ENCODE assay signal across 10 cellular contexts in genomic region chr2:174599310-174599941, GRCh38. TPM values are rescaled to one million over a fixed set of nuclear protein-coding genes. Genes with fewer than 3 reads are reported as not detected.
DNase-seq lines count a peak whose midpoint lies in the region; ATAC-seq and TF ChIP-seq lines count a peak whose summit lies in the region.
"Had no signal": no experiment of that assay in that cellular context is flagged by ENCODE, and none has a peak within 500 bp of the region (broad histone marks: within the 10 kb centered on the region; RNA-seq: fewer than 3 reads in every experiment).

No MANE protein-coding gene starts in this region.

- no peak for TF ChIP-seq POLR2A in Peyer's patch (IDR thresholded peaks at IDR 0.05)

- no peak overlapping the region for H3K4me3 ChIP-seq in Peyer's patch

- no peak for TF ChIP-seq CTCF in Peyer's patch (IDR thresholded peaks at IDR 0.05)

- H3K27ac ChIP-seq in Peyer's patch (peak overlapping the region; percentile 39 to 93 (median 67)), temporal lobe (ENCODE audit: low read depth, low read length) (peak overlapping the region; percentile 33)

- peaks cover 78% of the 10 kb centered on the region for H3K4me1 Mint-ChIP-seq in activated T-cell treated with anti-CD3 and anti-CD28 coated beads, Interleukin-2, amount 50 U/mL, for 72 hours (ENCODE audit: low read depth)
- H3K4me1 Mint-ChIP-seq in immature natural killer cell = peaks cover 60 to 70% of the 10 kb centered on the region in 2 donors

- H3K27ac Mint-ChIP-seq in activated T-cell treated with anti-CD3 and anti-CD28 coated beads, Interleukin-2, amount 50 U/mL, for 72 hours = peak overlapping the region; percentile 94
- H3K27ac Mint-ChIP-seq in immature natural killer cell = peak overlapping the region; percentile 91 to 99 (median 98)

- H3K9me3 Mint-ChIP-seq in activated T-cell treated with anti-CD3 and anti-CD28 coated beads, Interleukin-2, amount 50 U/mL, for 72 hours = peaks cover 3 to 7% of the 10 kb centered on the region in 2 donors
- H3K9me3 Mint-ChIP-seq in immature natural killer cell = no peaks in the 10 kb centered on the region

- no peaks in the 10 kb centered on the region for H3K9me3 ChIP-seq in Peyer's patch

- H3K36me3 Mint-ChIP-seq in activated T-cell treated with anti-CD3 and anti-CD28 coated beads, Interleukin-2, amount 50 U/mL, for 72 hours (ENCODE audit: insufficient read depth in 2 of 2) = peaks cover 16 to 25% of the 10 kb centered on the region in 2 donors
- H3K36me3 Mint-ChIP-seq in immature natural killer cell = peaks cover 10 to 24% (median 22%) of the 10 kb centered on the region in 3 donors

- H3K36me3 ChIP-seq in Peyer's patch = no peaks in the 10 kb centered on the region

- peak overlapping the region; percentile 79 to 85 for H3K4me3 Mint-ChIP-seq in activated T-cell treated with anti-CD3 and anti-CD28 coated beads, Interleukin-2, amount 50 U/mL, for 72 hours
- H3K4me3 Mint-ChIP-seq in immature natural killer cell = peak overlapping the region; percentile 20 to 99 (median 94)

- peaks cover 0 to 13% (median 6%) of the 10 kb centered on the region in 4 donors for H3K4me1 ChIP-seq in Peyer's patch

- no peak for ATAC-seq in activated T-cell treated with anti-CD3 and anti-CD28 coated beads, Interleukin-2, amount 50 U/mL, for 72 hours (replicated peaks in 1 of 2)

- no peak for DNase-seq in activated T-cell treated with anti-CD3 and anti-CD28 coated beads, Interleukin-2, amount 50 U/mL, for 72 hours
- DNase-seq in activated T-cell treated with anti-CD3 and anti-CD28 coated beads for 4 hours (no peak), Peyer's patch (no peak), immature natural killer cell (no peak), globus pallidus (ENCODE audit: low spot score) (no peak), GDM1 (lab: John Stamatoyannopoulos, UW) (no peak), NOMO-1 treated with DMSO at 0.1 percent for 48 hours (lab: John Stamatoyannopoulos, UW; ENCODE audit: unreplicated experiment) (no peak)
- DNase-seq: NCI-H187 treated with DMSO at 0.1 percent for 48 hours; stimulated activated CD4-positive, alpha-beta T cell treated with anti-CD3 and anti-CD28 coated beads, Interleukin-15, amount 100 ng/mL, for 24 hours had no signal

- H3K27me3 ChIP-seq in Peyer's patch = no peaks in the 10 kb centered on the region

- H3K27me3 Mint-ChIP-seq in activated T-cell treated with anti-CD3 and anti-CD28 coated beads, Interleukin-2, amount 50 U/mL, for 72 hours (ENCODE audit: low read depth) = no peaks in the 10 kb centered on the region
- H3K27me3 Mint-ChIP-seq in immature natural killer cell (ENCODE audit: low read depth in 3 of 3) = peaks cover 14 to 29% (median 29%) of the 10 kb centered on the region in 3 donors

RNA-seq across cellular contexts. Expression of gene WIPF1, which starts 1.8 kb away (rescaled TPM):
- 100 to 1,000 TPM; 198 to 237 TPM for total RNA-seq in activated T-cell treated with anti-CD3 and anti-CD28 coated beads, Interleukin-2, amount 50 U/mL, for 72 hours
- total RNA-seq in Peyer's patch (10 to 100 TPM in 3 of 4 donors, 1 to 10 TPM in 1; 7.4 to 81.7 (median 17.3) TPM), temporal lobe (3.4 TPM)
- polyA plus RNA-seq in immature natural killer cell = 100 to 1,000 TPM in 2 of 3 donors, 10 to 100 TPM in 1; 93.7 to 252 (median 131) TPM
